ENCODE assay signal across 18 cellular contexts in the genomic region with DNA sequence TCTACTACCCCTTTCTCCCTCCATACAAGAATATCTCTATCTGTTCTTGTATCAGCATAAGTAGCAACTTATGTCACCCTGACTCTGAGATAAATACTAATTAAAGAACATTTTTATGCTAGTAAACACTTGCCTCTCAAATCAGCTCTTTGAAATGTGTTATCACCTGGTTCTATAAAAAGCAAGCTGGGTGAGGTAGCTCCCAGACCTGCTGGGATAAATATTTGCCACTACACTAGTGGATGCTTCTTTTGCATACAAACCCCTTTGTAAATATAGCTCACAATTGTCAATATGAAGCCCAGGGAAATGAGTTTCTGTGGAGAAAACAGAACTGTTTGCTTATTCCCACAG.
A peak's percentile ranks its signal among the peaks of the same experiment; 100 is the strongest.
DNase-seq lines count a peak whose midpoint lies in the region; ATAC-seq, FAIRE-seq and TF ChIP-seq lines count a peak whose summit lies in the region.
"Had no signal": no experiment of that assay in that cellular context is flagged by ENCODE, and none has a peak within 500 bp of the region (broad histone marks: within the 10 kb centered on the region; RNA-seq: fewer than 3 reads in every experiment).

No MANE protein-coding gene starts in this region.

- H3K9me3 Mint-ChIP-seq in MCF 10A (ENCODE audit: unreplicated experiment) (no peaks in the 10 kb centered on the region), chondrocyte (ENCODE audit: low read depth) (no peaks in the 10 kb centered on the region), mesothelial cell of epicardium (no peaks in the 10 kb centered on the region)
- H3K9me3 Mint-ChIP-seq in activated CD8-positive, alpha-beta T cell treated with anti-CD3 and anti-CD28 coated beads, Interleukin-2, amount 10 ng/mL, durations not matched to agents 7 days and 5 days (ENCODE audit: insufficient read depth) = no peaks in the 10 kb centered on the region

- no peak for ATAC-seq in activated CD8-positive, alpha-beta T cell treated with anti-CD3 and anti-CD28 coated beads, Interleukin-2, amount 10 ng/mL, durations not matched to agents 7 days and 5 days
- ATAC-seq: activated CD4-positive, CD25-positive, alpha-beta regulatory T cell treated with anti-CD3 and anti-CD28 coated beads, Interleukin-2, amount 50 U/mL, for 24 hours; foreskin keratinocyte; HCT116 had no signal

- H3K23ac ChIP-seq in trophoblast cell (ENCODE audit: low read length) = no peak overlapping the region

- no peak overlapping the region for H3K4ac ChIP-seq in trophoblast cell (ENCODE audit: low read depth, low read length)

- no peaks in the 10 kb centered on the region for H3K79me2 ChIP-seq in trophoblast cell (ENCODE audit: control insufficient read depth, insufficient read depth, low read length, poor library complexity)

- intact Hi-C loops in breast epithelium (cut with DNase I; ENCODE audit: low total_unique reads) (no loop called here), MCF 10A (cut with micrococcal nuclease) (no loop called here)

- no peaks in the 10 kb centered on the region for H3K4me1 Mint-ChIP-seq in MCF 10A (ENCODE audit: insufficient read depth, unreplicated experiment)
- H3K4me1 Mint-ChIP-seq in chondrocyte (ENCODE audit: low read depth) = peaks cover 24% of the 10 kb centered on the region
- H3K4me1 Mint-ChIP-seq in mesothelial cell of epicardium = peaks cover 42% of the 10 kb centered on the region
- no peaks in the 10 kb centered on the region for H3K4me1 Mint-ChIP-seq in activated CD8-positive, alpha-beta T cell treated with anti-CD3 and anti-CD28 coated beads, Interleukin-2, amount 10 ng/mL, durations not matched to agents 7 days and 5 days (ENCODE audit: low read depth)

- H3K27ac ChIP-seq in breast epithelium (peak overlapping the region; percentile 10 to 74), trophoblast cell (ENCODE audit: low read depth, low read length) (no peak overlapping the region)
- H3K27ac ChIP-seq: foreskin keratinocyte, SJSA1 had no signal

- H4K91ac ChIP-seq in trophoblast cell (ENCODE audit: low read depth, low read length) = no peak overlapping the region

- POLR2A ChIA-PET in MCF 10A (lab: Yijun Ruan, JAX) = interaction anchor here (0.6 to 1.0 kb wide), 2 partner anchors 16 to 24 kb away, joined by 3 to 4 read pairs; no protein-coding TSS in a partner anchor
- POLR2A ChIA-PET in activated CD8-positive, alpha-beta T cell treated with anti-CD3 and anti-CD28 coated beads, Interleukin-2, amount 10 ng/mL, durations not matched to agents 7 days and 5 days (lab: Charles Lee) = no interaction called here

- H3K27me3 ChIP-seq in breast epithelium (no peaks in the 10 kb centered on the region), trophoblast cell (ENCODE audit: insufficient read depth, low read length) (no peaks in the 10 kb centered on the region)
- H3K27me3 ChIP-seq: foreskin keratinocyte, SJSA1 had no signal

- H2BK12ac ChIP-seq in trophoblast cell (ENCODE audit: low read length) = no peak overlapping the region

- no peak overlapping the region for H4K8ac ChIP-seq in trophoblast cell (ENCODE audit: low read depth, low read length)

- H3K79me1 ChIP-seq in trophoblast cell (ENCODE audit: low read length) = no peaks in the 10 kb centered on the region

- H3K27ac Mint-ChIP-seq in MCF 10A (ENCODE audit: low read depth, unreplicated experiment) (no peak overlapping the region), chondrocyte (ENCODE audit: unreplicated experiment) (peak overlapping the region; percentile 50), mesothelial cell of epicardium (peak overlapping the region; percentile 83)
- no peak overlapping the region for H3K27ac Mint-ChIP-seq in activated CD8-positive, alpha-beta T cell treated with anti-CD3 and anti-CD28 coated beads, Interleukin-2, amount 10 ng/mL, durations not matched to agents 7 days and 5 days

- H3K18ac ChIP-seq in trophoblast cell (ENCODE audit: low read length) = no peak overlapping the region

- FAIRE-seq in GM12892 (lab: Jason Lieb, UNC) = no peak

- H3K4me3 Mint-ChIP-seq in MCF 10A (ENCODE audit: unreplicated experiment) (no peak overlapping the region), chondrocyte (ENCODE audit: unreplicated experiment) (no peak overlapping the region), mesothelial cell of epicardium (no peak overlapping the region)
- no peak overlapping the region for H3K4me3 Mint-ChIP-seq in activated CD8-positive, alpha-beta T cell treated with anti-CD3 and anti-CD28 coated beads, Interleukin-2, amount 10 ng/mL, durations not matched to agents 7 days and 5 days

- H3K4me1 ChIP-seq in breast epithelium (no peaks in the 10 kb centered on the region), trophoblast cell (ENCODE audit: control insufficient read depth in 1 of 2, insufficient read depth in 2 of 2, low read length in 2 of 2) (no peaks in the 10 kb centered on the region)
- H3K4me1 ChIP-seq: foreskin keratinocyte, SJSA1 had no signal

- DNase-seq in breast epithelium (ENCODE audit: low spot score in 2 of 2) = no peak
- DNase-seq in MCF 10A (ENCODE audit: unreplicated experiment) = no peak
- no peak for DNase-seq in chondrocyte (ENCODE audit: low spot score)
- no peak for DNase-seq in mesothelial cell of epicardium (ENCODE audit: low spot score in 2 of 2, unreplicated experiment in 2 of 2)
- DNase-seq in trophoblast cell = no peak
- DNase-seq in GM12892 (ENCODE audit: insufficient read length) = no peak
- no peak for DNase-seq in activated CD8-positive, alpha-beta T cell treated with anti-CD3 and anti-CD28 coated beads, Interleukin-2, amount 10 ng/mL, durations not matched to agents 7 days and 5 days
- no peak for DNase-seq in UCSD-AML1 (lab: John Stamatoyannopoulos, UW; ENCODE audit: unreplicated experiment)
- DNase-seq: C1 segment of cervical spinal cord, DND-41, foreskin keratinocyte, Karpas-422, left cardiac atrium, NCI-H446 treated with DMSO at 0.1 percent for 48 hours had no signal

- TF ChIP-seq POLR2A in breast epithelium (IDR thresholded peaks at IDR 0.05) = no peak
- no peak for TF ChIP-seq POLR2A in GM12892 (IDR thresholded peaks at IDR 0.05; ENCODE audit: low read depth, low read length)

- H4K12ac ChIP-seq in trophoblast cell (ENCODE audit: low read depth, low read length) = no peak overlapping the region

- H3K36me3 Mint-ChIP-seq in MCF 10A (ENCODE audit: insufficient read depth, unreplicated experiment) = no peaks in the 10 kb centered on the region
- no peaks in the 10 kb centered on the region for H3K36me3 Mint-ChIP-seq in chondrocyte (ENCODE audit: low read depth)
- H3K36me3 Mint-ChIP-seq in mesothelial cell of epicardium = no peaks in the 10 kb centered on the region
- no peaks in the 10 kb centered on the region for H3K36me3 Mint-ChIP-seq in activated CD8-positive, alpha-beta T cell treated with anti-CD3 and anti-CD28 coated beads, Interleukin-2, amount 10 ng/mL, durations not matched to agents 7 days and 5 days (ENCODE audit: low read depth)

- no peak overlapping the region for H2BK120ac ChIP-seq in trophoblast cell (ENCODE audit: insufficient read depth, low read length, poor library complexity)

- no peaks in the 10 kb centered on the region for H3K9me3 ChIP-seq in breast epithelium
- no peaks in the 10 kb centered on the region for H3K9me3 ChIP-seq in trophoblast cell (ENCODE audit: insufficient read depth, low read depth, low read length)
- H3K9me3 ChIP-seq: SJSA1 had no signal

- no peak overlapping the region for H2AFZ ChIP-seq in trophoblast cell (ENCODE audit: insufficient read depth, low read length, poor library complexity)

- no peak overlapping the region for H3K4me2 ChIP-seq in trophoblast cell (ENCODE audit: low read length)
- H3K4me2 ChIP-seq: smooth muscle cell had no signal

- CTCF ChIA-PET in MCF 10A (lab: Yijun Ruan, JAX) = interaction anchor here (0.6 kb wide), 1 partner anchor 1473 kb away, joined by 3 read pairs; no protein-coding TSS in a partner anchor
- CTCF ChIA-PET in activated CD8-positive, alpha-beta T cell treated with anti-CD3 and anti-CD28 coated beads, Interleukin-2, amount 10 ng/mL, durations not matched to agents 7 days and 5 days (lab: Charles Lee) = no interaction called here

- H3K9ac ChIP-seq in trophoblast cell (ENCODE audit: low read length) = no peak overlapping the region

- no TSS peak for BruUV-seq in MCF 10A (replicated peaks; lab: Mats Ljungman, UMichigan)

- H3K27me3 Mint-ChIP-seq in MCF 10A (ENCODE audit: insufficient read depth, unreplicated experiment) (no peaks in the 10 kb centered on the region), chondrocyte (ENCODE audit: low read depth) (no peaks in the 10 kb centered on the region), mesothelial cell of epicardium (ENCODE audit: low read depth) (no peaks in the 10 kb centered on the region)
- H3K27me3 Mint-ChIP-seq in activated CD8-positive, alpha-beta T cell treated with anti-CD3 and anti-CD28 coated beads, Interleukin-2, amount 10 ng/mL, durations not matched to agents 7 days and 5 days (ENCODE audit: low read depth) = no peaks in the 10 kb centered on the region

- H3K4me3 ChIP-seq in breast epithelium (peak overlapping the region in 1 of 3 donors; percentile 21), trophoblast cell (ENCODE audit: low read depth, low read length) (no peak overlapping the region)
- H3K4me3 ChIP-seq: SJSA1, smooth muscle cell had no signal

- TF ChIP-seq CTCF in breast epithelium (IDR thresholded peaks at IDR 0.05) (no peak), MCF 10A (IDR thresholded peaks at IDR 0.05; ENCODE audit: unreplicated experiment) (no peak), chondrocyte (IDR thresholded peaks at IDR 0.05) (no peak), mesothelial cell of epicardium (IDR thresholded peaks at IDR 0.05; ENCODE audit: unreplicated experiment) (no peak)

- no peak overlapping the region for H2AK5ac ChIP-seq in trophoblast cell (ENCODE audit: low read length)

- no peak overlapping the region for H2BK5ac ChIP-seq in trophoblast cell (ENCODE audit: low read depth, low read length, poor library complexity)

- H3K36me3 ChIP-seq in breast epithelium (no peaks in the 10 kb centered on the region), trophoblast cell (ENCODE audit: control insufficient read depth in 1 of 2, insufficient read depth in 2 of 2, low read length in 2 of 2) (no peaks in the 10 kb centered on the region)
- H3K36me3 ChIP-seq: SJSA1 had no signal

- no peak overlapping the region for H3K14ac ChIP-seq in trophoblast cell (ENCODE audit: low read length)

Comparison
In these comparisons a context has a peak if more than half of its experiments do, and no peak if none do; other contexts are left out.
1. H3K27ac Mint-ChIP-seq: peak in chondrocyte (single experiment) and mesothelial cell of epicardium (single experiment); none in MCF 10A (single experiment) and activated CD8-positive, alpha-beta T cell treated with anti-CD3 and anti-CD28 coated beads, Interleukin-2, amount 10 ng/mL, durations not matched to agents 7 days and 5 days (single experiment).